In genomic region chr17:48093341-48094045, GRCh38 we compare ENCODE assay signal across 36 cellular contexts. TPM values are rescaled to one million over a fixed set of nuclear protein-coding genes. Genes with fewer than 3 reads are reported as not detected.
DNase-seq lines count a peak whose midpoint lies in the region; ATAC-seq and TF ChIP-seq lines count a peak whose summit lies in the region.
"Had no signal": no experiment of that assay in that cellular context is flagged by ENCODE, and none has a peak within 500 bp of the region (broad histone marks: within the 10 kb centered on the region; RNA-seq: fewer than 3 reads in every experiment).

No MANE protein-coding gene starts in this region.

- no peaks in the 10 kb centered on the region for H3K36me3 ChIP-seq in mesendoderm (ENCODE audit: control insufficient read depth, insufficient read depth, low read length)
- H3K36me3 ChIP-seq in thyroid gland = no peaks in the 10 kb centered on the region
- H3K36me3 ChIP-seq in stomach = peaks cover 0 to 24% (median 20%) of the 10 kb centered on the region in 4 donors
- H3K36me3 ChIP-seq: gastrocnemius medialis, ovary had no signal

- no peak overlapping the region for H3K56ac ChIP-seq in mesendoderm (ENCODE audit: low read length)

- H4K5ac ChIP-seq in mesendoderm (ENCODE audit: low read length) = no peak overlapping the region

- H3K4me1 ChIP-seq in mesendoderm (ENCODE audit: control insufficient read depth, low read depth, low read length) (no peaks in the 10 kb centered on the region), thyroid gland (peaks cover 9 to 15% of the 10 kb centered on the region in 2 donors), stomach (peaks cover 0 to 32% (median 10%) of the 10 kb centered on the region in 4 donors)
- H3K4me1 ChIP-seq: gastrocnemius medialis had no signal

- H3K23ac ChIP-seq in mesendoderm (ENCODE audit: low read length) = no peak overlapping the region

- no peak overlapping the region for H3K4ac ChIP-seq in mesendoderm (ENCODE audit: low read depth, low read length)

- H3K18ac ChIP-seq in mesendoderm (ENCODE audit: low read length) = no peak overlapping the region

- no peak overlapping the region for H2BK15ac ChIP-seq in mesendoderm (replicated peaks; ENCODE audit: low read depth)

- no peak overlapping the region for H2BK5ac ChIP-seq in mesendoderm (ENCODE audit: low read length)

- WGBS in mesendoderm (ENCODE audit: extremely low coverage, insufficient coverage, low lambda C conversion rate) = no CpG with 5 or more reads among the region's 11 CpGs
- 90% methylated on average over 11 of the region's 11 CpGs for WGBS in thyroid gland, 2 donors
- WGBS in stomach, 5 donors = 82 to 91% (median 88%) methylated on average over 11 of the region's 11 CpGs

- H2BK120ac ChIP-seq in mesendoderm (ENCODE audit: low read depth, low read length) = no peak overlapping the region

- peaks cover 72% of the 10 kb centered on the region for H3K79me2 ChIP-seq in mesendoderm (ENCODE audit: control insufficient read depth, insufficient read depth, low read length)

- H4K8ac ChIP-seq in mesendoderm (ENCODE audit: low read depth, low read length) = peak overlapping the region; percentile 76

- TF ChIP-seq POLR2A in thyroid gland (IDR thresholded peaks at IDR 0.05) = no peak
- TF ChIP-seq POLR2A in stomach (IDR thresholded peaks at IDR 0.05) = no peak

- H3K79me1 ChIP-seq in mesendoderm (ENCODE audit: low read length) = peaks cover 7% of the 10 kb centered on the region

- no peak for ATAC-seq in HG03039 (IDR thresholded peaks at IDR 0.05; ENCODE audit: unreplicated experiment)
- ATAC-seq: activated T-cell treated with anti-CD3 and anti-CD28 coated beads, Interleukin-2, amount 50 U/mL, for 72 hours; body of pancreas; gastrocnemius medialis; K562; left cardiac atrium; natural killer cell treated with Interleukin-12 subunit alpha and Interleukin-12 subunit beta and Interleukin-15 and Interleukin-18, amount 100 ng/mL, for 72 hours; right cardiac atrium; stimulated activated effector memory CD8-positive, alpha-beta T cell treated with anti-CD3 and anti-CD28 coated beads, Interleukin-12 subunit alpha, Interleukin-12 subunit beta, amount 100 ng/mL, for 72 hours had no signal

- no peak overlapping the region for H3K9ac ChIP-seq in mesendoderm (ENCODE audit: low read length)

- intact Hi-C loops in thyroid gland (cut with DNase I) = no loop called here
- intact Hi-C loops in stomach (cut with DNase I; ENCODE audit: low total_unique reads) = no loop called here

- peak; percentile 60 for DNase-seq in NCI-H2029 treated with DMSO at 0.1 percent for 48 hours (lab: John Stamatoyannopoulos, UW)
- DNase-seq in dermis blood vessel endothelial cell = peak; percentile 41
- no peak for DNase-seq in mesendoderm
- no peak for DNase-seq in thyroid gland
- DNase-seq in stomach = no peak
- DNase-seq in NCI-H2227 (lab: John Stamatoyannopoulos, UW; ENCODE audit: unreplicated experiment) = no peak
- DNase-seq in activated CD4-positive, alpha-beta T cell treated with anti-CD3 and anti-CD28 coated beads for 1 hour = no peak
- DNase-seq: activated CD4-positive, alpha-beta T cell treated with anti-CD3 and anti-CD28 coated beads, Interleukin-2, amount 50 U/mL, for 1 hour; activated naive CD4-positive, alpha-beta T cell treated with Interleukin-2 at 50 U/mL for 16 hours; activated T-cell treated with anti-CD3 and anti-CD28 coated beads, Interleukin-2, amount 50 U/mL, for 72 hours; body of pancreas; C1 segment of cervical spinal cord; Calu3; DND-41; effector CD4-positive, alpha-beta T cell; gastrocnemius medialis; H9; left cardiac atrium; mesenchymal stem cell; NCI-H1694; NCI-H2171 treated with DMSO at 0.1 percent for 48 hours; NCI-H524 treated with DMSO at 0.1 percent for 48 hours; NK-92 treated with Interleukin-12 subunit alpha and Interleukin-12 subunit beta, amount 100 ng/mL, for 24 hours; ovary; PC-9; right cardiac atrium; SHP77; stimulated activated CD4-positive, alpha-beta T cell treated with anti-CD3 and anti-CD28 coated beads, Interleukin-12 subunit alpha, Interleukin-12 subunit beta, amount 100 ng/mL, for 4 hours; stimulated activated CD4-positive, alpha-beta T cell treated with anti-CD3 and anti-CD28 coated beads, Interleukin-4, amount 100 ng/mL, for 24 hours; substantia nigra; T-helper 9 cell had no signal

- TF ChIP-seq EP300 in stomach (IDR thresholded peaks at IDR 0.05) = no peak

- H3K9me3 ChIP-seq in thyroid gland = no peaks in the 10 kb centered on the region
- H3K9me3 ChIP-seq in stomach = no peaks in the 10 kb centered on the region
- H3K9me3 ChIP-seq: body of pancreas, gastrocnemius medialis, ovary had no signal

- H2AK5ac ChIP-seq in mesendoderm (ENCODE audit: low read length) = no peak overlapping the region

- H3K27me3 ChIP-seq in mesendoderm (ENCODE audit: insufficient read depth, low read length, poor library complexity) (no peaks in the 10 kb centered on the region), thyroid gland (no peaks in the 10 kb centered on the region), stomach (no peaks in the 10 kb centered on the region)
- H3K27me3 ChIP-seq: body of pancreas, gastrocnemius medialis, hepatocyte, ovary had no signal

- no peak overlapping the region for H3K4me2 ChIP-seq in mesendoderm (ENCODE audit: low read length)
- H3K4me2 ChIP-seq: hepatocyte, PC-9 had no signal

- H3K4me3 ChIP-seq in mesendoderm (ENCODE audit: low read length) = no peak overlapping the region
- no peak overlapping the region for H3K4me3 ChIP-seq in thyroid gland (replicated peaks in 1 of 3)
- H3K4me3 ChIP-seq in stomach = no peak overlapping the region
- H3K4me3 ChIP-seq: body of pancreas, gastrocnemius medialis, hepatocyte, K562, ovary, PC-9 had no signal

- TF ChIP-seq CTCF in thyroid gland (IDR thresholded peaks at IDR 0.05) = no peak
- TF ChIP-seq CTCF in stomach (IDR thresholded peaks at IDR 0.05) = no peak

- H3K27ac ChIP-seq in mesendoderm (ENCODE audit: low read depth, low read length) = no peak overlapping the region
- peak overlapping the region; percentile 4 to 57 (median 29) for H3K27ac ChIP-seq in thyroid gland
- H3K27ac ChIP-seq in stomach = no peak overlapping the region
- H3K27ac ChIP-seq: body of pancreas, gastrocnemius medialis, hepatocyte, ovary, PC-9 had no signal

RNA-seq across cellular contexts. Expression of gene CBX1, which starts 7.8 kb away (rescaled TPM):
- 65.7 and 81.3 TPM in 2 replicates for total RNA-seq in dermis blood vessel endothelial cell
- polyA plus RNA-seq in mesendoderm (2013, experiment 1 of 2) = 127 TPM
- polyA plus RNA-seq in mesendoderm (2013, experiment 2 of 2) = 125 TPM
- total RNA-seq in thyroid gland = 10 to 100 TPM; 33.0 to 49.1 (median 38.2) TPM
- 10 to 100 TPM; 12.8 to 65.6 (median 40.3) TPM for total RNA-seq in stomach
- 10 to 100 TPM; 21.3 to 27.3 (median 23.4) TPM for polyA plus RNA-seq in stomach

RNA-seq across cellular contexts. Expression of gene SNX11, which starts 14.1 kb away (rescaled TPM):
- 14.0 and 15.9 TPM in 2 replicates for total RNA-seq in dermis blood vessel endothelial cell
- 10.0 TPM for polyA plus RNA-seq in mesendoderm (2013, experiment 1 of 2)
- 10.2 TPM for polyA plus RNA-seq in mesendoderm (2013, experiment 2 of 2)
- 10 to 100 TPM; 20.3 to 23.4 (median 22.0) TPM for total RNA-seq in thyroid gland
- 10 to 100 TPM in 3 of 5 donors, 1 to 10 TPM in 2; 3.5 to 35.7 (median 13.8) TPM for total RNA-seq in stomach
- polyA plus RNA-seq in stomach = 10 to 100 TPM; 13.2 to 16.8 (median 14.4) TPM

RNA-seq across cellular contexts. Expression of gene NFE2L1, which starts 45.3 kb away (rescaled TPM):
- total RNA-seq in dermis blood vessel endothelial cell (95.1 and 209 TPM in 2 replicates), thyroid gland (100 to 1,000 TPM; 123 to 168 (median 131) TPM), stomach (100 to 1,000 TPM in 3 of 5 donors, 10 to 100 TPM in 2; 51.4 to 160 (median 126) TPM)
- 110 TPM for polyA plus RNA-seq in mesendoderm (2013, experiment 1 of 2)
- 112 TPM for polyA plus RNA-seq in mesendoderm (2013, experiment 2 of 2)
- polyA plus RNA-seq in stomach = 10 to 100 TPM; 25.2 to 39.5 (median 36.6) TPM

RNA-seq across cellular contexts. Expression of gene COPZ2, which starts 55.9 kb away (rescaled TPM):
- total RNA-seq in dermis blood vessel endothelial cell (3.8 and 6.5 TPM in 2 replicates), thyroid gland (10 to 100 TPM; 19.3 to 55.8 (median 45.2) TPM), stomach (100 to 1,000 TPM in 1 of 5 donors, 10 to 100 TPM in 2, 1 to 10 TPM in 2; 6.8 to 187 (median 12.3) TPM)
- polyA plus RNA-seq in mesendoderm (2013, experiment 1 of 2) = 0.07 TPM
- 0.08 TPM for polyA plus RNA-seq in mesendoderm (2013, experiment 2 of 2)
- polyA plus RNA-seq in stomach = 10 to 100 TPM; 17.0 to 20.4 (median 17.1) TPM

Comparison
In these comparisons a context has a peak if more than half of its experiments do, and no peak if none do; other contexts are left out.
1. DNase-seq: peak in NCI-H2029 treated with DMSO at 0.1 percent for 48 hours (single experiment) and dermis blood vessel endothelial cell (single experiment); none in mesendoderm (single experiment), thyroid gland (0 of 2), stomach (single experiment), NCI-H2227 (single experiment) and activated CD4-positive, alpha-beta T cell treated with anti-CD3 and anti-CD28 coated beads for 1 hour (single experiment).
2. H3K27ac ChIP-seq: peak in thyroid gland (3 of 3); none in mesendoderm (single experiment) and stomach (0 of 5).